ENCODE assay signal across 19 cellular contexts in the genomic region with DNA sequence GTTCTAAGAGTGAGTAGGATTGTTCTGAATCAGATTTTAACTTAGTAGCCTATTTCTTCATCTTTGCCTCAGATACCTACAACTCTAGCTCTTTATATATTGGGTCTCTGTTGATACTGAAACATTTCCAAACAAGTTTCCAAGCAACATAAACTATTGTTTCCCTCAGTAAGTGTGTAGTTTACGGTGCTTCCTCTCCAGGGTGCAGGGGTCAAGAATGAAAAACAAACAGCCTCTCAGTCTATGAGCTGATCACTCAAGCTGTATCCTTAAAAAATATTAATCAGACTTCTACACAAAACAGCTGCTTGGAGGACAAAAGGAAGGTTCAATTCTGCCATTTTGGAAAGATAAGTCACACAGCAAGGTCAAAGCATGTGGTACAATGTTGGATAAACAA.
DNase-seq lines count a peak whose midpoint lies in the region; ATAC-seq, FAIRE-seq and TF ChIP-seq lines count a peak whose summit lies in the region.
"Had no signal": no experiment of that assay in that cellular context is flagged by ENCODE, and none has a peak within 500 bp of the region (broad histone marks: within the 10 kb centered on the region; RNA-seq: fewer than 3 reads in every experiment).

No MANE protein-coding gene starts in this region.

- 29% methylated on average over 1 of the region's 1 CpG for WGBS in right lobe of liver (ENCODE audit: insufficient coverage, low coverage, low lambda C conversion rate, missing lambda C conversion rate)
- 18% methylated on average over 1 of the region's 1 CpG; no CpG with 5 or more reads in 1 of the 2 donors for WGBS in gastroesophageal sphincter (ENCODE audit: low coverage in 1 of 2), 2 donors

- FAIRE-seq in endothelial cell of umbilical vein (lab: Jason Lieb, UNC): peak; percentile 93
- FAIRE-seq: RCC 7860 had no signal

- CTCF ChIA-PET in PC-9 (lab: Charles Lee): no interaction called here
- CTCF ChIA-PET in endothelial cell of umbilical vein (lab: Charles Lee): interaction anchor here (0.6 to 1.2 kb wide), 5 partner anchors 9 to 858 kb away, joined by 3 to 7 read pairs (median 5); no protein-coding TSS in a partner anchor

- peaks cover 19% of the 10 kb centered on the region for H3K79me2 ChIP-seq in ACC112 (ENCODE audit: control insufficient read depth, insufficient read depth, low read length, unreplicated experiment)
- H3K79me2 ChIP-seq in PC-9 (ENCODE audit: low read depth): peaks cover 71% of the 10 kb centered on the region
- H3K79me2 ChIP-seq in endothelial cell of umbilical vein (ENCODE audit: control insufficient read depth, insufficient read depth, low read length): no peaks in the 10 kb centered on the region

- dilution Hi-C loops in endothelial cell of umbilical vein (cut with MboI; ENCODE audit: extremely low pct_ligation_motif_present, low sequenced_read_pairs): no loop called here

- no peak for TF ChIP-seq EP300 in gastroesophageal sphincter (IDR thresholded peaks at IDR 0.05)

- BruUV-seq in PC-9 (replicated peaks; lab: Mats Ljungman, UMichigan) (TSS peak; percentile 68), endothelial cell of umbilical vein (replicated peaks; lab: Mats Ljungman, UMichigan) (no TSS peak)

- intact Hi-C loops in PC-9 (cut with micrococcal nuclease; ENCODE audit: unreplicated experiment) (loop anchor here (2.0 kb wide), 1 partner anchor 118 kb away; no protein-coding TSS in a partner anchor), endothelial cell of umbilical vein (cut with micrococcal nuclease) (loop anchor here (1.0 kb wide), 1 partner anchor 9 kb away; no protein-coding TSS in a partner anchor), right lobe of liver (cut with DNase I) (no loop called here)

- H3F3A ChIP-seq in PC-9 (ENCODE audit: insufficient read depth, low read depth): peaks cover 20% of the 10 kb centered on the region; the same call in 1 of the 2 replicates

- ATAC-seq in right lobe of liver (peak; percentile 46 to 78 (median 60)), HG02763 (IDR thresholded peaks at IDR 0.05; ENCODE audit: unreplicated experiment) (no peak), gastroesophageal sphincter (no peak)
- ATAC-seq: activated CD4-positive, alpha-beta T cell treated with anti-CD3 and anti-CD28 coated beads for 36 hours; natural killer cell; stimulated activated memory B cell treated with anti-CD40 and anti-IgM and Interleukin-4, amounts not matched to agents 10 μg/mL and 1 μg/mL and 100 μg/mL, for 72 hours had no signal

- H3K27me3 ChIP-seq in ACC112 (ENCODE audit: insufficient read depth, low read length) (no peaks in the 10 kb centered on the region), PC-9 (ENCODE audit: insufficient read depth, low read depth) (no peaks in the 10 kb centered on the region), endothelial cell of umbilical vein (ENCODE audit: control insufficient read depth in 2 of 2, insufficient read depth in 2 of 2, low read length in 2 of 2) (no peaks in the 10 kb centered on the region), right lobe of liver (no peaks in the 10 kb centered on the region), gastroesophageal sphincter (no peaks in the 10 kb centered on the region)
- H3K27me3 ChIP-seq: tibial artery had no signal

- H3K9me3 ChIP-seq in PC-9 (ENCODE audit: insufficient read depth, low read depth) (peaks cover 21% of the 10 kb centered on the region; the same call in 1 of the 2 replicates), endothelial cell of umbilical vein (replicated peaks; ENCODE audit: control insufficient read depth, insufficient read depth, low read length) (no peaks in the 10 kb centered on the region), right lobe of liver (no peaks in the 10 kb centered on the region), gastroesophageal sphincter (no peaks in the 10 kb centered on the region)
- H3K9me3 ChIP-seq: tibial artery had no signal

- TF ChIP-seq CTCF in PC-9 (conservative IDR thresholded peaks at IDR 0.05) (no peak), endothelial cell of umbilical vein (IDR thresholded peaks at IDR 0.05; ENCODE audit: extremely low read depth in 1 of 2, insufficient read depth in 1 of 2, low read depth in 1 of 2, low read length in 2 of 2) (no peak), right lobe of liver (IDR thresholded peaks at IDR 0.05) (no peak), gastroesophageal sphincter (IDR thresholded peaks at IDR 0.05) (no peak)

- DNase-seq in PC-9: no peak
- peak; percentile 97 for DNase-seq in endothelial cell of umbilical vein (ENCODE audit: low read depth, low spot score)
- DNase-seq in right lobe of liver: no peak
- no peak for DNase-seq in occipital lobe (lab: John Stamatoyannopoulos, UW)
- no peak for DNase-seq in RPMI8226
- DNase-seq: activated CD4-positive, alpha-beta T cell treated with anti-CD3 and anti-CD28 coated beads for 36 hours; C1 segment of cervical spinal cord; DMS 273 treated with DMSO at 0.1 percent for 48 hours; endodermal cell; Kasumi-1; natural killer cell; NCI-H1105 treated with DMSO at 0.1 percent for 48 hours; SW 1271; tibial artery had no signal

- H3K4me1 ChIP-seq in ACC112 (ENCODE audit: control insufficient read depth, insufficient read depth, low read length, unreplicated experiment) (peaks cover 34% of the 10 kb centered on the region), PC-9 (replicated peaks; ENCODE audit: insufficient read depth) (peaks cover 25% of the 10 kb centered on the region), endothelial cell of umbilical vein (ENCODE audit: control insufficient read depth, extremely low read depth, insufficient read depth, low read length) (peaks cover 23% of the 10 kb centered on the region), right lobe of liver (no peaks in the 10 kb centered on the region), gastroesophageal sphincter (no peaks in the 10 kb centered on the region)

- H3K4me3 ChIP-seq in ACC112 (ENCODE audit: low read depth, low read length) (peak overlapping the region; percentile 0; the same call in 1 of the 2 replicates), PC-9 (no peak overlapping the region), endothelial cell of umbilical vein (replicated peaks in 1 of 3; ENCODE audit: insufficient read depth in 1 of 3, low read depth in 1 of 3, low read length in 3 of 3) (no peak overlapping the region), right lobe of liver (no peak overlapping the region), gastroesophageal sphincter (no peak overlapping the region)
- H3K4me3 ChIP-seq: tibial artery had no signal

- H2AFZ ChIP-seq in ACC112 (ENCODE audit: low read length, unreplicated experiment) (no peak overlapping the region), PC-9 (no peak overlapping the region), endothelial cell of umbilical vein (ENCODE audit: low read depth, low read length) (no peak overlapping the region)

- H3K9ac ChIP-seq in endothelial cell of umbilical vein (replicated peaks; ENCODE audit: extremely low read depth, insufficient read depth, low read length): peak overlapping the region; percentile 76

- POLR2A ChIA-PET in PC-9 (lab: Charles Lee; ENCODE audit: unreplicated experiment): interaction anchor here (0.6 to 0.7 kb wide), 2 partner anchors 40 to 42 kb away, joined by 3 to 11 read pairs; no protein-coding TSS in a partner anchor
- POLR2A ChIA-PET in endothelial cell of umbilical vein (lab: Charles Lee): no interaction called here

- no peak for TF ChIP-seq POLR2A in endothelial cell of umbilical vein (IDR thresholded peaks at IDR 0.05; ENCODE audit: low read depth, low read length)
- no peak for TF ChIP-seq POLR2A in right lobe of liver (IDR thresholded peaks at IDR 0.05)
- TF ChIP-seq POLR2A in gastroesophageal sphincter (IDR thresholded peaks at IDR 0.05): no peak

- H4K20me1 ChIP-seq in PC-9 (ENCODE audit: insufficient read depth): no peaks in the 10 kb centered on the region
- no peaks in the 10 kb centered on the region for H4K20me1 ChIP-seq in endothelial cell of umbilical vein (replicated peaks; ENCODE audit: control insufficient read depth, extremely low read depth, insufficient read depth, low read length)

- H3K4me2 ChIP-seq in PC-9 (peak overlapping the region; percentile 43), endothelial cell of umbilical vein (ENCODE audit: insufficient read depth, low read length) (peak overlapping the region; percentile 77)

- no peaks in the 10 kb centered on the region for H3K9me1 ChIP-seq in endothelial cell of umbilical vein (replicated peaks; ENCODE audit: control insufficient read depth, extremely low read depth, insufficient read depth, low read length)

- H3K27ac ChIP-seq in ACC112 (ENCODE audit: low read depth, low read length) (peak overlapping the region; percentile 78), PC-9 (peak overlapping the region; percentile 67), endothelial cell of umbilical vein (ENCODE audit: insufficient read depth, low read depth, low read length) (peak overlapping the region; percentile 97), right lobe of liver (no peak overlapping the region), gastroesophageal sphincter (no peak overlapping the region)
- H3K27ac ChIP-seq: tibial artery had no signal

- H3K9me2 ChIP-seq in PC-9 (ENCODE audit: insufficient read depth): no peaks in the 10 kb centered on the region

- H3K36me3 ChIP-seq in ACC112 (ENCODE audit: insufficient read depth, low read length): peaks cover 11% of the 10 kb centered on the region
- peaks cover 58% of the 10 kb centered on the region for H3K36me3 ChIP-seq in PC-9 (ENCODE audit: low read depth)
- no peaks in the 10 kb centered on the region for H3K36me3 ChIP-seq in endothelial cell of umbilical vein (ENCODE audit: control insufficient read depth in 2 of 2, extremely low read depth in 1 of 2, insufficient read depth in 2 of 2, low read length in 2 of 2)
- no peaks in the 10 kb centered on the region for H3K36me3 ChIP-seq in right lobe of liver
- H3K36me3 ChIP-seq in gastroesophageal sphincter: no peaks in the 10 kb centered on the region
- H3K36me3 ChIP-seq: tibial artery had no signal

TF ChIP-seq in endothelial cell of umbilical vein, 7 proteins besides CTCF, POLR2A, EP300 and RAD21:
- peak; percentile 41 for TF ChIP-seq GATA2 (IDR thresholded peaks at IDR 0.05; ENCODE audit: insufficient read depth, insufficient read length, low read depth, low read length)
- TF ChIP-seq POLR2AphosphoS5 (IDR thresholded peaks at IDR 0.05; ENCODE audit: insufficient read depth, low read depth, low read length): peak; percentile 75
- no peak for TF ChIP-seq MAX (IDR thresholded peaks at IDR 0.05; ENCODE audit: insufficient read depth, insufficient read length)
- TF ChIP-seq FOS (IDR thresholded peaks at IDR 0.05; ENCODE audit: borderline replicate concordance, insufficient read depth, low read length): peak; percentile 27
- peak; percentile 13 for TF ChIP-seq JUN (IDR thresholded peaks at IDR 0.05; ENCODE audit: borderline replicate concordance, insufficient read depth, insufficient read length, low read depth)
TF ChIP-seq in endothelial cell of umbilical vein: peak in this region for 4.

Comparison
In these comparisons a context has a peak if more than half of its experiments do, and no peak if none do; other contexts are left out.
1. H3K27ac ChIP-seq: peak in ACC112 (single experiment), PC-9 (single experiment) and endothelial cell of umbilical vein (single experiment); none in right lobe of liver (0 of 3) and gastroesophageal sphincter (0 of 4).
2. ATAC-seq: peak in right lobe of liver (4 of 4); none in HG02763 (single experiment) and gastroesophageal sphincter (single experiment).
3. intact Hi-C loops: an anchor here in PC-9 (2.0 kb wide) and endothelial cell of umbilical vein (1.0 kb wide); none called in right lobe of liver.